ENCODE assay signal across 10 cellular contexts in genomic region chr11:46529928-46530574, GRCh38.
DNase-seq lines count a peak whose midpoint lies in the region; ATAC-seq and TF ChIP-seq lines count a peak whose summit lies in the region.
"Had no signal": no experiment of that assay in that cellular context is flagged by ENCODE, and none has a peak within 500 bp of the region (broad histone marks: within the 10 kb centered on the region; RNA-seq: fewer than 3 reads in every experiment).

No MANE protein-coding gene starts in this region.

- DNase-seq in Right ventricle myocardium superior = no peak
- no peak for DNase-seq in right atrium auricular region (ENCODE audit: low spot score)
- no peak for DNase-seq in DND-41
- DNase-seq in Panc1 (ENCODE audit: low read depth, low spot score) = no peak
- no peak for DNase-seq in GM13977 (ENCODE audit: low spot score)
- DNase-seq in H4 (ENCODE audit: low spot score) = no peak
- DNase-seq in activated CD4-positive, alpha-beta T cell treated with anti-CD3 and anti-CD28 coated beads, Interleukin-2, amount 50 U/mL, for 1 hour = no peak
- DNase-seq: DMS 273 treated with DMSO at 0.1 percent for 48 hours, KBM-7 had no signal

- CTCF ChIA-PET in Panc1 (lab: Charles Lee) = interaction anchor here (0.7 to 1.6 kb wide), 6 partner anchors 15 to 141 kb away, joined by 3 to 8 read pairs (median 4); no protein-coding TSS in a partner anchor

- in situ Hi-C loops in Panc1 (cut with HindIII; ENCODE audit: low pct_unique_long_range_greater_than_20kb, low sequenced_read_pairs) = no loop called here
- in situ Hi-C loops in GM13977 (cut with MboI; ENCODE audit: low pct_unique_long_range_greater_than_20kb, low sequenced_read_pairs, unreplicated experiment) = loop anchor here (10.0 kb wide), 1 partner anchor 135 kb away; the partner anchor contains the start of gene CHRM4

- no TSS peak for BruUV-seq in Panc1 (replicated peaks; lab: Mats Ljungman, UMichigan)

- no peak overlapping the region for H3K4me3 ChIP-seq in right atrium auricular region
- H3K4me3 ChIP-seq in DND-41 (ENCODE audit: low read depth in 1 of 2, low read length in 2 of 2) = no peak overlapping the region
- H3K4me3 ChIP-seq in Panc1 (ENCODE audit: low read depth in 2 of 2, low read length in 2 of 2) = no peak overlapping the region
- H3K4me3 ChIP-seq: SJSA1 had no signal

- H3K79me2 ChIP-seq in DND-41 (ENCODE audit: insufficient read depth, low read length) = peaks cover 94% of the 10 kb centered on the region

- H3K27ac ChIP-seq in right atrium auricular region (no peak overlapping the region), DND-41 (ENCODE audit: low read length) (peak overlapping the region; percentile 3; the same call in 1 of the 2 replicates), Panc1 (ENCODE audit: low read length) (no peak overlapping the region)
- H3K27ac ChIP-seq: SJSA1 had no signal

- no peak overlapping the region for H3K9ac ChIP-seq in DND-41 (ENCODE audit: low read depth, low read length)

- H3K36me3 ChIP-seq in right atrium auricular region = no peaks in the 10 kb centered on the region
- peaks cover 8% of the 10 kb centered on the region for H3K36me3 ChIP-seq in DND-41 (ENCODE audit: insufficient read depth, low read length)
- no peaks in the 10 kb centered on the region for H3K36me3 ChIP-seq in Panc1 (ENCODE audit: control insufficient read depth, insufficient read depth, low read length)
- H3K36me3 ChIP-seq: SJSA1 had no signal

- H3K9me3 ChIP-seq in right atrium auricular region (peaks cover 0 to 7% of the 10 kb centered on the region in 2 donors), DND-41 (ENCODE audit: insufficient read depth, low read length, severe bottlenecking) (no peaks in the 10 kb centered on the region), Panc1 (ENCODE audit: control insufficient read depth, insufficient read depth, low read depth, low read length) (peaks cover 7% of the 10 kb centered on the region; the same call in 1 of the 2 replicates)
- H3K9me3 ChIP-seq: SJSA1 had no signal

- no peaks in the 10 kb centered on the region for H3K27me3 ChIP-seq in right atrium auricular region
- no peaks in the 10 kb centered on the region for H3K27me3 ChIP-seq in DND-41 (ENCODE audit: insufficient read depth, low read length, poor library complexity)
- no peaks in the 10 kb centered on the region for H3K27me3 ChIP-seq in Panc1 (ENCODE audit: control insufficient read depth, insufficient read depth, low read length)
- H3K27me3 ChIP-seq: SJSA1 had no signal

- TF ChIP-seq CTCF in right atrium auricular region (IDR thresholded peaks at IDR 0.05) (no peak), DND-41 (IDR thresholded peaks at IDR 0.05; ENCODE audit: borderline replicate concordance, extremely low read depth, low read length, poor library complexity, severe bottlenecking) (no peak), Panc1 (IDR thresholded peaks at IDR 0.05) (no peak), GM13977 (IDR thresholded peaks at IDR 0.05; ENCODE audit: extremely low read depth, insufficient read depth, missing control alignments) (no peak)

- H4K20me1 ChIP-seq in DND-41 (ENCODE audit: insufficient read depth, low read length) = peaks cover 52% of the 10 kb centered on the region

- intact Hi-C loops in Right ventricle myocardium superior (cut with DNase I) (no loop called here), Panc1 (cut with micrococcal nuclease; ENCODE audit: unreplicated experiment) (no loop called here)

- peak; percentile 61 for ATAC-seq in Right ventricle myocardium superior (ENCODE audit: poor library complexity)
- ATAC-seq in DND-41 (ENCODE audit: insufficient read depth, low read depth) = no peak
- 0 out of 2 replicates have a peak, but pooled peaks have one; percentile 43 for ATAC-seq in Panc1

- H2AFZ ChIP-seq in DND-41 (ENCODE audit: low read depth, low read length) = no peak overlapping the region

- POLR2A ChIA-PET in Panc1 (lab: Charles Lee) = interaction anchor here (1.0 kb wide), 1 partner anchor 40 kb away, joined by 3 read pairs; no protein-coding TSS in a partner anchor

- no peak overlapping the region for H3K4me2 ChIP-seq in DND-41 (ENCODE audit: insufficient read depth, low read length)

- H3K4me1 ChIP-seq in right atrium auricular region = peaks cover 0 to 24% of the 10 kb centered on the region in 2 donors
- H3K4me1 ChIP-seq in DND-41 (ENCODE audit: insufficient read depth, low read length) = no peaks in the 10 kb centered on the region
- H3K4me1 ChIP-seq in Panc1 (ENCODE audit: control insufficient read depth, insufficient read depth, low read length) = no peaks in the 10 kb centered on the region
- H3K4me1 ChIP-seq: SJSA1 had no signal
